In genomic region chr13:107360010-107360409, GRCh38 we compare ENCODE assay signal across 33 cellular contexts.
"Had no signal": no experiment of that assay in that cellular context is flagged by ENCODE, and none has a peak within 500 bp of the region (broad histone marks: within the 10 kb centered on the region; RNA-seq: fewer than 3 reads in every experiment).

No MANE protein-coding gene starts in this region.

- H3K36me3 ChIP-seq: brain microvascular endothelial cell, esophagus muscularis mucosa, gastrocnemius medialis, heart right ventricle had no signal

- H3K4me3 ChIP-seq: coronary artery, esophagus muscularis mucosa, gastrocnemius medialis, heart right ventricle, hepatocyte had no signal

- ATAC-seq: activated T-cell treated with anti-CD3 and anti-CD28 coated beads, Interleukin-2, amount 50 U/mL, for 72 hours; effector memory CD8-positive, alpha-beta T cell; foreskin keratinocyte; gastrocnemius medialis; heart right ventricle; WTC11 had no signal

- DNase-seq: activated CD4-positive, alpha-beta memory T cell treated with anti-CD3 and anti-CD28 coated beads, Interleukin-2, amount 10 ng/mL, durations not matched to agents 7 days and 5 days; activated CD4-positive, alpha-beta T cell treated with anti-CD3 and anti-CD28 coated beads for 1 hour; activated CD4-positive, alpha-beta T cell treated with anti-CD3 and anti-CD28 coated beads for 4 hours; activated CD4-positive, alpha-beta T cell treated with anti-CD3 and anti-CD28 coated beads, Interleukin-2, amount 10 ng/mL, durations not matched to agents 7 days and 5 days; activated CD4-positive, alpha-beta T cell treated with anti-CD3 and anti-CD28 coated beads, Interleukin-2, amount 50 U/mL, for 4 hours; activated CD8-positive, alpha-beta memory T cell treated with anti-CD3 and anti-CD28 coated beads, Interleukin-2, amount 50 U/mL, for 48 hours; activated gamma-delta T cell; activated naive CD4-positive, alpha-beta T cell; activated naive CD4-positive, alpha-beta T cell treated with anti-CD3 and anti-CD28 coated beads, Interleukin-2, amount 50 U/mL, for 16 hours; activated T-cell treated with anti-CD3 and anti-CD28 coated beads for 4 hours; activated T-cell treated with anti-CD3 and anti-CD28 coated beads, Interleukin-2, amount 50 U/mL, for 24 hours; activated T-cell treated with anti-CD3 and anti-CD28 coated beads, Interleukin-2, amount 50 U/mL, for 72 hours; amniotic stem cell; anterior cingulate cortex; brain microvascular endothelial cell; dermis blood vessel endothelial cell; effector CD4-positive, alpha-beta T cell; effector memory CD8-positive, alpha-beta T cell; erythroblast; foreskin keratinocyte; gastrocnemius medialis; glutamatergic neuron; heart right ventricle; T-helper 2 cell had no signal

- H3K4me3 Mint-ChIP-seq: activated CD4-positive, alpha-beta memory T cell treated with anti-CD3 and anti-CD28 coated beads, Interleukin-2, amount 10 ng/mL, durations not matched to agents 7 days and 5 days; activated CD4-positive, alpha-beta T cell treated with anti-CD3 and anti-CD28 coated beads, Interleukin-2, amount 10 ng/mL, durations not matched to agents 7 days and 5 days; activated naive CD8-positive, alpha-beta T cell; activated T-cell treated with anti-CD3 and anti-CD28 coated beads, Interleukin-2, amount 50 U/mL, for 24 hours; activated T-cell treated with anti-CD3 and anti-CD28 coated beads, Interleukin-2, amount 50 U/mL, for 72 hours; central memory CD8-positive, alpha-beta T cell; effector memory CD8-positive, alpha-beta T cell; WTC11 had no signal

- H3K27ac Mint-ChIP-seq: activated CD4-positive, alpha-beta memory T cell treated with anti-CD3 and anti-CD28 coated beads, Interleukin-2, amount 10 ng/mL, durations not matched to agents 7 days and 5 days; activated CD4-positive, alpha-beta T cell treated with anti-CD3 and anti-CD28 coated beads, Interleukin-2, amount 10 ng/mL, durations not matched to agents 7 days and 5 days; activated naive CD8-positive, alpha-beta T cell; activated T-cell treated with anti-CD3 and anti-CD28 coated beads, Interleukin-2, amount 50 U/mL, for 24 hours; activated T-cell treated with anti-CD3 and anti-CD28 coated beads, Interleukin-2, amount 50 U/mL, for 72 hours; effector memory CD8-positive, alpha-beta T cell; WTC11 had no signal

- H2AFZ ChIP-seq: hepatocyte had no signal

- FAIRE-seq: astrocyte, bronchial epithelial cell had no signal

- H3K36me3 Mint-ChIP-seq: activated naive CD8-positive, alpha-beta T cell; WTC11 had no signal

- H3K4me1 ChIP-seq: esophagus muscularis mucosa, foreskin keratinocyte, gastrocnemius medialis, heart right ventricle had no signal

- H3K9me3 ChIP-seq: esophagus muscularis mucosa, gastrocnemius medialis, heart right ventricle had no signal

- H3K27me3 Mint-ChIP-seq: activated CD4-positive, alpha-beta memory T cell treated with anti-CD3 and anti-CD28 coated beads, Interleukin-2, amount 10 ng/mL, durations not matched to agents 7 days and 5 days; activated CD4-positive, alpha-beta T cell treated with anti-CD3 and anti-CD28 coated beads, Interleukin-2, amount 10 ng/mL, durations not matched to agents 7 days and 5 days; activated naive CD8-positive, alpha-beta T cell; activated T-cell treated with anti-CD3 and anti-CD28 coated beads, Interleukin-2, amount 50 U/mL, for 24 hours; central memory CD8-positive, alpha-beta T cell; effector memory CD8-positive, alpha-beta T cell had no signal

- H3K4me2 ChIP-seq: hepatocyte had no signal

- H3K27ac ChIP-seq: brain microvascular endothelial cell, coronary artery, esophagus muscularis mucosa, foreskin keratinocyte, gastrocnemius medialis, heart right ventricle, hepatocyte, VCaP had no signal

- H3K27me3 ChIP-seq: brain microvascular endothelial cell, esophagus muscularis mucosa, foreskin keratinocyte, gastrocnemius medialis, heart right ventricle, hepatocyte had no signal

- H3K9me3 Mint-ChIP-seq: activated CD4-positive, alpha-beta T cell treated with anti-CD3 and anti-CD28 coated beads, Interleukin-2, amount 10 ng/mL, durations not matched to agents 7 days and 5 days; WTC11 had no signal

- H3K4me1 Mint-ChIP-seq: activated CD4-positive, alpha-beta memory T cell treated with anti-CD3 and anti-CD28 coated beads, Interleukin-2, amount 10 ng/mL, durations not matched to agents 7 days and 5 days; activated CD4-positive, alpha-beta T cell treated with anti-CD3 and anti-CD28 coated beads, Interleukin-2, amount 10 ng/mL, durations not matched to agents 7 days and 5 days; central memory CD8-positive, alpha-beta T cell had no signal
